35 cellular contexts compared by ENCODE assay signal in the genomic region with DNA sequence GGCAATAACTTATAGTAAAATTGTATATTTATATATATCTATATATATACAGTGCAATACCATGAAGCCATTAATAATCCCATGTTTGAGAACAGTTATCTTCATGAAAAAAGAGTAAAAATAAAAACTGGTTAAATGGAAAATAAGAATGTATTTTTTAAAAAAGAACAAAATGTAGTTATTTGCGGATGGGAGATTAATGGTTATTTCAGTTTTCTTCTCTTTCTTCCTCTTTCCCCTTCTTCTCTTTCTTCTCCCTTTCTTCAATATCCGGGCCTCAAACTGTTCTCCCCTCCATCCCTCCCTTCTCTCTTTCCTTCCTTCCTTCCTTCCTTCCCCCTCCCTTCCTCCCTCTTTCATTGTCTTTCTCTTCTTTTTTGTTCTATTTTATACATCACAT.
A peak's percentile ranks its signal among the peaks of the same experiment; 100 is the strongest.
DNase-seq lines count a peak whose midpoint lies in the region; ATAC-seq, FAIRE-seq and TF ChIP-seq lines count a peak whose summit lies in the region.
"Had no signal": no experiment of that assay in that cellular context is flagged by ENCODE, and none has a peak within 500 bp of the region (broad histone marks: within the 10 kb centered on the region; RNA-seq: fewer than 3 reads in every experiment).

No MANE protein-coding gene starts in this region.

- no peaks in the 10 kb centered on the region for H3K4me1 Mint-ChIP-seq in MCF 10A (ENCODE audit: insufficient read depth, unreplicated experiment)
- H3K4me1 Mint-ChIP-seq: B cell; CD14-positive monocyte; CD4-positive, alpha-beta memory T cell; CD4-positive, CD25-positive, alpha-beta regulatory T cell; CD8-positive, alpha-beta memory T cell had no signal

- H3K27ac ChIP-seq in mammary epithelial cell (ENCODE audit: insufficient read depth, low read depth, low read length): no peak overlapping the region
- no peak overlapping the region for H3K27ac ChIP-seq in HepG2 (ENCODE audit: extremely low read length, insufficient read depth, low read length)
- H3K27ac ChIP-seq in right lobe of liver: no peak overlapping the region
- no peak overlapping the region for H3K27ac ChIP-seq in K562 (ENCODE audit: extremely low read depth, low read depth, low read length)
- H3K27ac ChIP-seq: 22Rv1; A549; BLaER1; BLaER1 treated with 17β-estradiol and CSF1 and Interleukin-3, amounts not matched to agents 10 nM and 100 nM; C4-2B had no signal

- TF ChIP-seq RAD21 in HepG2 (CRISPR knock-in tag; IDR thresholded peaks at IDR 0.05) (no peak), K562 (CRISPR knock-in tag; conservative IDR thresholded peaks at IDR 0.05 in 1 of 2, IDR thresholded peaks at IDR 0.05 in 1 of 2) (no peak)

- dilution Hi-C loops in mammary epithelial cell (cut with HindIII; ENCODE audit: low sequenced_read_pairs): no loop called here

- H3K27me3 Mint-ChIP-seq in MCF 10A (ENCODE audit: insufficient read depth, unreplicated experiment): no peaks in the 10 kb centered on the region
- H3K27me3 Mint-ChIP-seq: B cell; CD4-positive, alpha-beta memory T cell; CD4-positive, alpha-beta T cell; CD4-positive, CD25-positive, alpha-beta regulatory T cell; CD8-positive, alpha-beta memory T cell had no signal

- intact Hi-C loops in MCF 10A (cut with micrococcal nuclease): no loop called here
- intact Hi-C loops in mammary epithelial cell (cut with micrococcal nuclease): no loop called here
- intact Hi-C loops in HepG2 (cut with micrococcal nuclease; ENCODE audit: unreplicated experiment): no loop called here
- intact Hi-C loops in right lobe of liver (cut with DNase I): no loop called here
- intact Hi-C loops in K562 (cut with micrococcal nuclease): no loop called here

- TF ChIP-seq EP300 in HepG2 (IDR thresholded peaks at IDR 0.05; ENCODE audit: low read depth in 2 of 2, low read length in 2 of 2): no peak
- no peak for TF ChIP-seq EP300 in HepG2 (CRISPR knock-in tag; IDR thresholded peaks at IDR 0.05; ENCODE audit: borderline replicate concordance)
- no peak for TF ChIP-seq EP300 in K562 (IDR thresholded peaks at IDR 0.05; ENCODE audit: low read length)

- TF ChIP-seq POLR2A in HepG2 (IDR thresholded peaks at IDR 0.05; ENCODE audit: insufficient read depth in 1 of 2, low read depth in 2 of 2, low read length in 2 of 2): no peak
- TF ChIP-seq POLR2A in right lobe of liver (IDR thresholded peaks at IDR 0.05): no peak
- TF ChIP-seq POLR2A in K562 (conservative IDR thresholded peaks at IDR 0.05): no peak
- no peak for TF ChIP-seq POLR2A in GM18505 (IDR thresholded peaks at IDR 0.05; ENCODE audit: borderline replicate concordance, extremely low read depth, insufficient read depth, insufficient read length)

- DNase-seq in MCF 10A (ENCODE audit: unreplicated experiment) (no peak), mammary epithelial cell (no peak), HepG2 (ENCODE audit: low spot score) (no peak), right lobe of liver (no peak), K562 (ENCODE audit: extremely low read depth in 1 of 4, low spot score in 3 of 4) (no peak)
- DNase-seq: 8988T; ACHN; AML-193; BE2C; C1 segment of cervical spinal cord; Caco-2; Calu3; CD4-positive, alpha-beta memory T cell; CD4-positive, alpha-beta T cell; CD4-positive, CD25-positive, alpha-beta regulatory T cell; CD8-positive, alpha-beta memory T cell; CD8-positive, alpha-beta T cell; COR-L47; DMS 273 treated with DMSO at 0.1 percent for 48 hours; DMS153; DMS53; DMS79; DMS79 treated with DMSO at 0.1 percent for 48 hours; DND-41; EL had no signal

- H3K4me3 ChIP-seq in mammary epithelial cell (replicated peaks in 1 of 3; ENCODE audit: insufficient read depth in 1 of 3, low read depth in 2 of 3, low read length in 3 of 3) (no peak overlapping the region), HepG2 (replicated peaks in 1 of 3; ENCODE audit: insufficient read depth in 1 of 3, low read depth in 2 of 3, low read length in 3 of 3) (no peak overlapping the region), right lobe of liver (no peak overlapping the region), K562 (no peak overlapping the region)
- H3K4me3 ChIP-seq: A549; BLaER1; BLaER1 treated with 17β-estradiol and CSF1 and Interleukin-3, amounts not matched to agents 10 nM and 100 nM had no signal

- H3K4me1 ChIP-seq in mammary epithelial cell (ENCODE audit: insufficient read depth, low read length) (no peaks in the 10 kb centered on the region), HepG2 (ENCODE audit: insufficient read depth, low read length) (no peaks in the 10 kb centered on the region), right lobe of liver (no peaks in the 10 kb centered on the region), K562 (replicated peaks in 1 of 2; ENCODE audit: control insufficient read depth in 2 of 2, insufficient read depth in 2 of 2, low read length in 2 of 2) (no peaks in the 10 kb centered on the region)
- H3K4me1 ChIP-seq: A549; BE2C; BLaER1; BLaER1 treated with 17β-estradiol and CSF1 and Interleukin-3, amounts not matched to agents 10 nM and 100 nM; Caco-2 had no signal

- FAIRE-seq in HepG2 (lab: Jason Lieb, UNC) (no peak), K562 (lab: Jason Lieb, UNC) (no peak)
- FAIRE-seq: A204.1, A549, D721Med had no signal

- H3K9me1 ChIP-seq in K562 (ENCODE audit: control insufficient read depth, insufficient read depth, low read length): no peaks in the 10 kb centered on the region

- H3K9ac ChIP-seq in mammary epithelial cell (ENCODE audit: insufficient read depth, low read length) (no peak overlapping the region), HepG2 (ENCODE audit: insufficient read depth, low read depth, low read length) (no peak overlapping the region), K562 (ENCODE audit: insufficient read depth in 1 of 2, low read depth in 2 of 2, low read length in 2 of 2) (no peak overlapping the region)
- H3K9ac ChIP-seq: BLaER1; BLaER1 treated with 17β-estradiol and CSF1 and Interleukin-3, amounts not matched to agents 10 nM and 100 nM had no signal

- H3K9me3 ChIP-seq in mammary epithelial cell (replicated peaks; ENCODE audit: insufficient read depth, low read length) (no peaks in the 10 kb centered on the region), HepG2 (ENCODE audit: low read length) (peaks cover 57% of the 10 kb centered on the region), right lobe of liver (no peaks in the 10 kb centered on the region), K562 (replicated peaks; ENCODE audit: control insufficient read depth, insufficient read depth, low read depth, low read length) (no peaks in the 10 kb centered on the region)
- H3K9me3 ChIP-seq: A549; BE2C; BLaER1; BLaER1 treated with 17β-estradiol and CSF1 and Interleukin-3, amounts not matched to agents 10 nM and 100 nM; Caco-2 had no signal

- CTCF ChIA-PET in MCF 10A (lab: Yijun Ruan, JAX) (no interaction called here), mammary epithelial cell (lab: Charles Lee; ENCODE audit: low non-redundant PET) (no interaction called here), HepG2 (lab: Yijun Ruan, JAX; ENCODE audit: low intra/inter-chr PET ratio, low total read pairs) (no interaction called here), K562 (lab: Yijun Ruan, JAX; ENCODE audit: low intra/inter-chr PET ratio) (no interaction called here)

- H3K36me3 Mint-ChIP-seq in MCF 10A (ENCODE audit: insufficient read depth, unreplicated experiment): no peaks in the 10 kb centered on the region
- H3K36me3 Mint-ChIP-seq: CD14-positive monocyte; CD4-positive, alpha-beta memory T cell; CD4-positive, CD25-positive, alpha-beta regulatory T cell; CD8-positive, alpha-beta memory T cell; CD8-positive, alpha-beta T cell had no signal

- H3K27me3 ChIP-seq in mammary epithelial cell (ENCODE audit: insufficient read depth, low read length) (no peaks in the 10 kb centered on the region), HepG2 (ENCODE audit: control insufficient read depth in 1 of 2, insufficient read depth in 2 of 2, low read length in 2 of 2) (no peaks in the 10 kb centered on the region), right lobe of liver (no peaks in the 10 kb centered on the region), K562 (ENCODE audit: control insufficient read depth in 2 of 2, insufficient read depth in 2 of 2, low read length in 2 of 2) (no peaks in the 10 kb centered on the region)
- H3K27me3 ChIP-seq: BE2C; BLaER1; BLaER1 treated with 17β-estradiol and CSF1 and Interleukin-3, amounts not matched to agents 10 nM and 100 nM had no signal

- in situ Hi-C loops in mammary epithelial cell (cut with MboI; ENCODE audit: low sequenced_read_pairs in 2 of 2): no loop called here
- in situ Hi-C loops in HepG2 (cut with HindIII; ENCODE audit: extremely low pct_ligation_motif_present, low pct_unique_long_range_greater_than_20kb): no loop called here
- in situ Hi-C loops in K562 (cut with MboI): no loop called here

- no peak overlapping the region for H2AFZ ChIP-seq in mammary epithelial cell (ENCODE audit: low read depth, low read length)
- H2AFZ ChIP-seq in HepG2 (ENCODE audit: low read length): no peak overlapping the region
- no peak overlapping the region for H2AFZ ChIP-seq in K562 (ENCODE audit: low read depth, low read length)

- WGBS in mammary epithelial cell (ENCODE audit: low coverage, missing lambda C conversion rate): 72% methylated on average over 2 of the region's 2 CpGs
- WGBS in HepG2 (ENCODE audit: low lambda C conversion rate): 27% methylated on average over 2 of the region's 2 CpGs
- 43% methylated on average over 2 of the region's 2 CpGs for WGBS in right lobe of liver (ENCODE audit: insufficient coverage, low coverage, low lambda C conversion rate, missing lambda C conversion rate)
- WGBS in K562 (ENCODE audit: insufficient coverage, low coverage, missing lambda C conversion rate): 0% methylated on average over 2 of the region's 2 CpGs

- BruUV-seq in MCF 10A (replicated peaks; lab: Mats Ljungman, UMichigan) (no TSS peak), mammary epithelial cell (replicated peaks; lab: Mats Ljungman, UMichigan) (no TSS peak), HepG2 (replicated peaks; lab: Mats Ljungman, UMichigan) (no TSS peak), K562 (replicated peaks; lab: Mats Ljungman, UMichigan) (no TSS peak)

- no peaks in the 10 kb centered on the region for H3K9me3 Mint-ChIP-seq in MCF 10A (ENCODE audit: unreplicated experiment)

- no peak overlapping the region for H3K4me3 Mint-ChIP-seq in MCF 10A (ENCODE audit: unreplicated experiment)
- H3K4me3 Mint-ChIP-seq: B cell; CD14-positive monocyte; CD4-positive, alpha-beta T cell; CD4-positive, CD25-positive, alpha-beta regulatory T cell; CD8-positive, alpha-beta memory T cell; CD8-positive, alpha-beta T cell had no signal

- ATAC-seq in HepG2 (no peak), right lobe of liver (no peak), K562 (no peak), GM18505 (IDR thresholded peaks at IDR 0.05; ENCODE audit: unreplicated experiment) (no peak)
- ATAC-seq: A549; CD8-positive, alpha-beta T cell had no signal

- H3K36me3 ChIP-seq in mammary epithelial cell (ENCODE audit: insufficient read depth, low read length): no peaks in the 10 kb centered on the region
- no peaks in the 10 kb centered on the region for H3K36me3 ChIP-seq in HepG2 (replicated peaks in 1 of 2; ENCODE audit: control insufficient read depth in 1 of 2, insufficient read depth in 2 of 2, low read length in 2 of 2)
- no peaks in the 10 kb centered on the region for H3K36me3 ChIP-seq in right lobe of liver
- no peaks in the 10 kb centered on the region for H3K36me3 ChIP-seq in K562 (ENCODE audit: control insufficient read depth, insufficient read depth, low read length)
- H3K36me3 ChIP-seq: BE2C; BLaER1; BLaER1 treated with 17β-estradiol and CSF1 and Interleukin-3, amounts not matched to agents 10 nM and 100 nM had no signal

- TF ChIP-seq CTCF in MCF 10A (IDR thresholded peaks at IDR 0.05; ENCODE audit: unreplicated experiment) (no peak), mammary epithelial cell (conservative IDR thresholded peaks at IDR 0.05 in 1 of 2, IDR thresholded peaks at IDR 0.05 in 1 of 2; ENCODE audit: extremely low read depth in 1 of 2, insufficient read depth in 1 of 2, low read depth in 1 of 2, low read length in 2 of 2) (no peak), HepG2 (CRISPR knock-in tag; IDR thresholded peaks at IDR 0.05) (no peak), right lobe of liver (IDR thresholded peaks at IDR 0.05) (no peak), K562 (IDR thresholded peaks at IDR 0.05 in 2 of 3, conservative IDR thresholded peaks at IDR 0.05 in 1 of 3; ENCODE audit: insufficient read depth in 2 of 3, low read depth in 1 of 3, low read length in 3 of 3) (no peak)

- POLR2A ChIA-PET in MCF 10A (lab: Yijun Ruan, JAX) (interaction anchor here (0.6 kb wide), 1 partner anchor 835 kb away, joined by 3 read pairs; no protein-coding TSS in a partner anchor), HepG2 (lab: Yijun Ruan, JAX) (no interaction called here), K562 (lab: Yijun Ruan, JAX) (no interaction called here)

- H4K20me1 ChIP-seq in mammary epithelial cell (ENCODE audit: insufficient read depth, low read length): no peaks in the 10 kb centered on the region
- no peaks in the 10 kb centered on the region for H4K20me1 ChIP-seq in HepG2 (ENCODE audit: insufficient read depth, low read length)
- H4K20me1 ChIP-seq in K562 (replicated peaks; ENCODE audit: control insufficient read depth, insufficient read depth, low read length): no peaks in the 10 kb centered on the region
- H4K20me1 ChIP-seq: BLaER1; BLaER1 treated with 17β-estradiol and CSF1 and Interleukin-3, amounts not matched to agents 10 nM and 100 nM had no signal

- no peaks in the 10 kb centered on the region for H3K79me2 ChIP-seq in mammary epithelial cell (ENCODE audit: insufficient read depth, low read length)
- H3K79me2 ChIP-seq in HepG2 (ENCODE audit: insufficient read depth, low read length): no peaks in the 10 kb centered on the region
- no peaks in the 10 kb centered on the region for H3K79me2 ChIP-seq in K562 (ENCODE audit: control insufficient read depth, insufficient read depth, low read length)

- H3K4me2 ChIP-seq in mammary epithelial cell (ENCODE audit: insufficient read depth, low read depth, low read length): no peak overlapping the region
- no peak overlapping the region for H3K4me2 ChIP-seq in HepG2 (ENCODE audit: low read depth, low read length)
- H3K4me2 ChIP-seq in K562 (ENCODE audit: insufficient read depth, low read length): no peak overlapping the region
- H3K4me2 ChIP-seq: A549; BLaER1; BLaER1 treated with 17β-estradiol and CSF1 and Interleukin-3, amounts not matched to agents 10 nM and 100 nM had no signal

- H3K27ac Mint-ChIP-seq in MCF 10A (ENCODE audit: low read depth, unreplicated experiment): peak overlapping the region; percentile 9
- H3K27ac Mint-ChIP-seq: B cell; CD14-positive monocyte; CD4-positive, alpha-beta memory T cell; CD4-positive, alpha-beta T cell; CD8-positive, alpha-beta memory T cell; CD8-positive, alpha-beta T cell had no signal
